1 cellular context compared by ENCODE assay signal in genomic region chr14:50064993-50065392, GRCh38.
TF ChIP-seq lines count a peak whose summit lies in the region.

No MANE protein-coding gene starts in this region.

TF ChIP-seq in GM12878, 131 proteins besides CTCF, POLR2A, EP300 and RAD21 (continued from another document and continues in another):
- TF ChIP-seq MTA2 (IDR thresholded peaks at IDR 0.05; ENCODE audit: low read depth) (peak; percentile 99), ESRRA (IDR thresholded peaks at IDR 0.05; ENCODE audit: low read length) (no peak), RELA (IDR thresholded peaks at IDR 0.05; ENCODE audit: borderline replicate concordance, partially characterized antibody) (peak; percentile 91), POLR2AphosphoS5 (IDR thresholded peaks at IDR 0.05; ENCODE audit: low read length) (no peak; the same call in 1 of the 2 replicates), REST (IDR thresholded peaks at IDR 0.05; ENCODE audit: low read depth, low read length) (no peak), YBX1 (IDR thresholded peaks at IDR 0.05) (no peak), ZNF592 (IDR thresholded peaks at IDR 0.05) (peak; percentile 87; the same call in 1 of the 2 replicates), NRF1 (conservative IDR thresholded peaks at IDR 0.05; ENCODE audit: low read depth, low read length) (no peak), PBX3 (IDR thresholded peaks at IDR 0.05; ENCODE audit: insufficient replicate concordance, low read depth, low read length) (no peak), YY1 (IDR thresholded peaks at IDR 0.05; ENCODE audit: low read depth, low read length) (0 out of 2 replicates have a peak, but pooled peaks have one; percentile 32), TCF7 (IDR thresholded peaks at IDR 0.05; ENCODE audit: borderline replicate concordance) (no peak), ZNF384 (IDR thresholded peaks at IDR 0.05; ENCODE audit: borderline replicate concordance, low read depth, low read length) (no peak), RB1 (IDR thresholded peaks at IDR 0.05; ENCODE audit: borderline replicate concordance) (no peak), PAX5 (IDR thresholded peaks at IDR 0.05; ENCODE audit: borderline replicate concordance, low read depth, low read length) (peak; percentile 94), NR2F1 (conservative IDR thresholded peaks at IDR 0.05) (peak; percentile 78; the same call in 1 of the 2 replicates), MEF2B (IDR thresholded peaks at IDR 0.05; ENCODE audit: partially characterized antibody, poor library complexity, severe bottlenecking) (peak; percentile 94), BACH1 (IDR thresholded peaks at IDR 0.05; ENCODE audit: borderline replicate concordance) (peak; percentile 90; the same call in 1 of the 2 replicates), ELK1 (IDR thresholded peaks at IDR 0.05; ENCODE audit: low read depth, low read length) (no peak), NKRF (conservative IDR thresholded peaks at IDR 0.05) (no peak), PML (IDR thresholded peaks at IDR 0.05; ENCODE audit: low read length) (peak; percentile 90), SRF (IDR thresholded peaks at IDR 0.05; ENCODE audit: low read depth in 2 of 2, low read length in 2 of 2) (0 out of 4 replicates have a peak, but pooled peaks of 1 of the 2 experiments have one; percentile 43), ZNF207 (IDR thresholded peaks at IDR 0.05; ENCODE audit: borderline replicate concordance) (no peak), ZNF622 (IDR thresholded peaks at IDR 0.05) (no peak), PRDM15 (CRISPR knock-in tag; IDR thresholded peaks at IDR 0.05) (no peak), CEBPB (IDR thresholded peaks at IDR 0.05; ENCODE audit: borderline replicate concordance in 1 of 2, low read depth in 2 of 2, low read length in 2 of 2) (peak in 1 of 2 experiments; percentile 88; a peak in 1 of 4 replicates), ATF3 (IDR thresholded peaks at IDR 0.05; ENCODE audit: borderline replicate concordance, extremely low read depth, low read depth, low read length) (no peak; the same call in 1 of the 2 replicates), NFIC (IDR thresholded peaks at IDR 0.05; ENCODE audit: low read depth, low read length) (peak; percentile 98), SMAD5 (IDR thresholded peaks at IDR 0.05; ENCODE audit: low read depth) (no peak), IKZF2 (IDR thresholded peaks at IDR 0.05) (peak; percentile 98), ETV6 (conservative IDR thresholded peaks at IDR 0.05 in 1 of 2, IDR thresholded peaks at IDR 0.05 in 1 of 2; ENCODE audit: borderline replicate concordance in 1 of 2, low read depth in 1 of 2) (peak in 1 of 2 experiments; percentile 66; a peak in 1 of 4 replicates), IRF3 (IDR thresholded peaks at IDR 0.05) (no peak), BHLHE40 (IDR thresholded peaks at IDR 0.05; ENCODE audit: borderline replicate concordance in 1 of 2, low read depth in 2 of 2, low read length in 1 of 2) (peak; percentile 88 to 90), USF2 (IDR thresholded peaks at IDR 0.05; ENCODE audit: borderline replicate concordance, low read depth, low read length) (peak; percentile 68), CREB1 (IDR thresholded peaks at IDR 0.05; ENCODE audit: low read depth) (peak; percentile 69), TARDBP (IDR thresholded peaks at IDR 0.05; ENCODE audit: borderline replicate concordance) (no peak), IKZF1 (conservative IDR thresholded peaks at IDR 0.05) (peak; percentile 97), HDAC6 (IDR thresholded peaks at IDR 0.05; ENCODE audit: unreplicated experiment) (no peak)
